In genomic region chr1:11838349-11839272, GRCh38 we compare ENCODE assay signal across 8 cellular contexts. TPM values are rescaled to one million over a fixed set of nuclear protein-coding genes. Genes with fewer than 3 reads are reported as not detected.
DNase-seq lines count a peak whose midpoint lies in the region; ATAC-seq, FAIRE-seq and TF ChIP-seq lines count a peak whose summit lies in the region.

No MANE protein-coding gene starts in this region.

- H3K27ac ChIP-seq in mammary epithelial cell (ENCODE audit: insufficient read depth, low read depth, low read length) (no peak overlapping the region), keratinocyte (ENCODE audit: control insufficient read depth, insufficient read depth, low read length) (no peak overlapping the region)

- peak; percentile 26 for DNase-seq in A172 (ENCODE audit: low spot score)
- DNase-seq in GM12892 (ENCODE audit: insufficient read length): peak; percentile 94
- peak; percentile 71 for DNase-seq in NCI-H2171 treated with DMSO at 0.1 percent for 48 hours (lab: John Stamatoyannopoulos, UW)
- peak; percentile 40 for DNase-seq in activated CD4-positive, CD25-positive, alpha-beta regulatory T cell treated with anti-CD3 and anti-CD28 coated beads, Interleukin-2, amount 50 U/mL, for 16 hours (ENCODE audit: low read depth, low spot score)
- DNase-seq in mammary epithelial cell: peak; percentile 35
- no peak for DNase-seq in keratinocyte (ENCODE audit: low read depth, low spot score)
- peak; percentile 67 to 70 for DNase-seq in stimulated activated CD4-positive, alpha-beta T cell treated with anti-CD3 and anti-CD28 coated beads, Interleukin-1b, Interleukin-23, amount 100 ng/mL, for 4 hours (ENCODE audit: low read depth in 2 of 2)

- in situ Hi-C loops in mammary epithelial cell (cut with MboI; ENCODE audit: low sequenced_read_pairs in 2 of 2): loop anchor here in 1 of 2 donors (10.0 kb wide), 1 partner anchor 126 kb away; no protein-coding TSS in a partner anchor

- no TSS peak for BruUV-seq in mammary epithelial cell (replicated peaks; lab: Mats Ljungman, UMichigan)

- H3K9ac ChIP-seq in mammary epithelial cell (ENCODE audit: insufficient read depth, low read length) (no peak overlapping the region), keratinocyte (ENCODE audit: control insufficient read depth, extremely low read depth, insufficient read depth, low read length) (no peak overlapping the region)

- H3K36me3 ChIP-seq in mammary epithelial cell (ENCODE audit: insufficient read depth, low read length) (peaks cover 29% of the 10 kb centered on the region), keratinocyte (ENCODE audit: control insufficient read depth in 2 of 2, extremely low read depth in 1 of 2, insufficient read depth in 2 of 2, low read length in 2 of 2) (peaks cover 62 to 67% of the 10 kb centered on the region in 2 experiments)

- H4K20me1 ChIP-seq in mammary epithelial cell (ENCODE audit: insufficient read depth, low read length): no peaks in the 10 kb centered on the region
- peaks cover 3% of the 10 kb centered on the region for H4K20me1 ChIP-seq in keratinocyte (ENCODE audit: control insufficient read depth, extremely low read depth, insufficient read depth, low read length)

- H3K4me2 ChIP-seq in mammary epithelial cell (ENCODE audit: insufficient read depth, low read depth, low read length) (no peak overlapping the region), keratinocyte (ENCODE audit: control insufficient read depth, extremely low read depth, insufficient read depth, low read depth, low read length) (no peak overlapping the region)

- no peaks in the 10 kb centered on the region for H3K79me2 ChIP-seq in mammary epithelial cell (ENCODE audit: insufficient read depth, low read length)
- no peaks in the 10 kb centered on the region for H3K79me2 ChIP-seq in keratinocyte (ENCODE audit: control insufficient read depth, insufficient read depth, low read length)

- CTCF ChIA-PET in mammary epithelial cell (lab: Charles Lee; ENCODE audit: low non-redundant PET): interaction anchor here (0.6 to 0.8 kb wide), 5 partner anchors 17 to 192 kb away, joined by 3 to 13 read pairs (median 11); no protein-coding TSS in a partner anchor

- no peak overlapping the region for H2AFZ ChIP-seq in mammary epithelial cell (ENCODE audit: low read depth, low read length)
- H2AFZ ChIP-seq in keratinocyte (ENCODE audit: control insufficient read depth, low read length): no peak overlapping the region

- intact Hi-C loops in mammary epithelial cell (cut with micrococcal nuclease): loop anchor here (1.0 to 10.0 kb wide), 5 partner anchors 56 to 366 kb away; no protein-coding TSS in a partner anchor

- TF ChIP-seq CTCF in mammary epithelial cell (conservative IDR thresholded peaks at IDR 0.05 in 1 of 2, IDR thresholded peaks at IDR 0.05 in 1 of 2; ENCODE audit: extremely low read depth in 1 of 2, insufficient read depth in 1 of 2, low read depth in 1 of 2, low read length in 2 of 2) (peak; percentile 98 to 100), keratinocyte (optimal IDR thresholded peaks at IDR 0.05 in 1 of 3, IDR thresholded peaks at IDR 0.05 in 1 of 3, conservative IDR thresholded peaks at IDR 0.05 in 1 of 3; ENCODE audit: extremely low read depth in 1 of 3, insufficient read depth in 2 of 3, low read length in 3 of 3) (peak; percentile 99 to 100 (median 100))

- no peaks in the 10 kb centered on the region for H3K27me3 ChIP-seq in mammary epithelial cell (ENCODE audit: insufficient read depth, low read length)
- no peaks in the 10 kb centered on the region for H3K27me3 ChIP-seq in keratinocyte (ENCODE audit: control insufficient read depth, extremely low read depth, insufficient read depth, low read length)

- no peaks in the 10 kb centered on the region for H3K9me1 ChIP-seq in keratinocyte (ENCODE audit: control insufficient read depth, extremely low read depth, insufficient read depth, low read length)

- no peaks in the 10 kb centered on the region for H3K9me3 ChIP-seq in mammary epithelial cell (replicated peaks; ENCODE audit: insufficient read depth, low read length)
- no peaks in the 10 kb centered on the region for H3K9me3 ChIP-seq in keratinocyte (ENCODE audit: control insufficient read depth, low read depth, low read length)

- peak; percentile 85 for FAIRE-seq in GM12892 (lab: Jason Lieb, UNC)
- FAIRE-seq in keratinocyte (lab: Jason Lieb, UNC): peak; percentile 81

- 67% methylated on average over 29 of the region's 40 CpGs for WGBS in mammary epithelial cell (ENCODE audit: low coverage, missing lambda C conversion rate)

- no peak for TF ChIP-seq POLR2A in GM12892 (IDR thresholded peaks at IDR 0.05; ENCODE audit: low read depth, low read length)

- no peak for ATAC-seq in HG02884 (IDR thresholded peaks at IDR 0.05; ENCODE audit: unreplicated experiment)

- no peak overlapping the region for H3K4me3 ChIP-seq in mammary epithelial cell (replicated peaks in 1 of 3; ENCODE audit: insufficient read depth in 1 of 3, low read depth in 2 of 3, low read length in 3 of 3)
- no peak overlapping the region for H3K4me3 ChIP-seq in keratinocyte (ENCODE audit: control insufficient read depth in 2 of 3, extremely low read depth in 1 of 3, insufficient read depth in 2 of 3, low read depth in 1 of 3, low read length in 3 of 3)

- dilution Hi-C loops in mammary epithelial cell (cut with HindIII; ENCODE audit: low sequenced_read_pairs): no loop called here
- dilution Hi-C loops in keratinocyte (cut with MboI; ENCODE audit: extremely low pct_ligation_motif_present, low sequenced_read_pairs): no loop called here

- H3K4me1 ChIP-seq in mammary epithelial cell (ENCODE audit: insufficient read depth, low read length): no peaks in the 10 kb centered on the region
- no peaks in the 10 kb centered on the region for H3K4me1 ChIP-seq in keratinocyte (ENCODE audit: control insufficient read depth, extremely low read depth, insufficient read depth, low read length)

RNA-seq across cellular contexts. Expression of gene NPPA, which starts 9.0 kb away (rescaled TPM):
- not detected in 2 replicates for total RNA-seq in A172 (2014; rRNA removed; shearing (Covaris generic))
- 0.83 TPM for polyA plus RNA-seq in GM12892 (2012; ENCODE audit: missing spikeins)
- total RNA-seq in mammary epithelial cell: not detected
- polyA plus RNA-seq in mammary epithelial cell: not detected
- not detected for polyA minus RNA-seq in mammary epithelial cell
- polyA plus RNA-seq in keratinocyte: not detected in 3 replicates
- not detected for polyA plus RNA-seq in keratinocyte (2011; ENCODE audit: low read depth)
- not detected in 2 replicates for polyA plus RNA-seq in keratinocyte (2011; cell fraction: cytosol; rRNA removed)
- not detected in 2 replicates for polyA plus RNA-seq in keratinocyte (2011; cell fraction: nucleus; rRNA removed)
- 0.47 TPM in 1 of 2 replicates, not detected in the other for polyA plus RNA-seq in keratinocyte (2012; ENCODE audit: low replicate concordance)
- polyA minus RNA-seq in keratinocyte: not detected in 3 replicates
- not detected for polyA minus RNA-seq in keratinocyte (2011; cell fraction: cytosol; rRNA and poly(A)+ RNA removed)
- polyA minus RNA-seq in keratinocyte (2011; cell fraction: nucleus; rRNA and poly(A)+ RNA removed): not detected in 2 replicates

RNA-seq across cellular contexts. Expression of gene NPPB, which starts 20.1 kb away (rescaled TPM):
- 6.5 and 12.8 TPM in 2 replicates for total RNA-seq in A172 (2014; rRNA removed; shearing (Covaris generic))
- not detected for polyA plus RNA-seq in GM12892 (2012; ENCODE audit: missing spikeins)
- under 1 TPM in 1 of 2 donors, not detected in 1; 0.17 TPM for total RNA-seq in mammary epithelial cell
- polyA plus RNA-seq in mammary epithelial cell (not detected), keratinocyte (not detected in 3 replicates)
- polyA minus RNA-seq in mammary epithelial cell (not detected), keratinocyte (not detected in 3 replicates)
- polyA plus RNA-seq in keratinocyte (2011; ENCODE audit: low read depth): not detected
- polyA plus RNA-seq in keratinocyte (2011; cell fraction: cytosol; rRNA removed): not detected in 2 replicates
- polyA plus RNA-seq in keratinocyte (2011; cell fraction: nucleus; rRNA removed): not detected in 2 replicates
- not detected in 2 replicates for polyA plus RNA-seq in keratinocyte (2012; ENCODE audit: low replicate concordance)
- polyA minus RNA-seq in keratinocyte (2011; cell fraction: cytosol; rRNA and poly(A)+ RNA removed): not detected
- polyA minus RNA-seq in keratinocyte (2011; cell fraction: nucleus; rRNA and poly(A)+ RNA removed): not detected in 2 replicates

RNA-seq across cellular contexts. Expression of gene CLCN6, which starts 32.6 kb away (rescaled TPM):
- 1.3 and 4.1 TPM in 2 replicates for total RNA-seq in A172 (2014; rRNA removed; shearing (Covaris generic))
- 14.2 TPM for polyA plus RNA-seq in GM12892 (2012; ENCODE audit: missing spikeins)
- 10 to 100 TPM in 1 of 2 donors, 1 to 10 TPM in 1; 7.0 to 17.0 TPM for total RNA-seq in mammary epithelial cell
- polyA plus RNA-seq in mammary epithelial cell (7.6 TPM), keratinocyte (5.2 to 9.8 TPM (median 7.4 TPM) in 3 replicates)
- polyA minus RNA-seq in mammary epithelial cell (12.9 TPM), keratinocyte (5.0 to 12.1 TPM (median 7.7 TPM) in 3 replicates)
- polyA plus RNA-seq in keratinocyte (2011; ENCODE audit: low read depth): 2.0 TPM
- polyA plus RNA-seq in keratinocyte (2011; cell fraction: cytosol; rRNA removed): 2.7 and 2.9 TPM in 2 replicates
- polyA plus RNA-seq in keratinocyte (2011; cell fraction: nucleus; rRNA removed): 36.0 and 38.6 TPM in 2 replicates
- polyA plus RNA-seq in keratinocyte (2012; ENCODE audit: low replicate concordance): 4.5 and 8.1 TPM in 2 replicates
- polyA minus RNA-seq in keratinocyte (2011; cell fraction: cytosol; rRNA and poly(A)+ RNA removed): 3.1 TPM
- 11.4 and 19.6 TPM in 2 replicates for polyA minus RNA-seq in keratinocyte (2011; cell fraction: nucleus; rRNA and poly(A)+ RNA removed)

RNA-seq across cellular contexts. Expression of gene MTHFR, which starts 32.8 kb away (rescaled TPM):
- total RNA-seq in A172 (2014; rRNA removed; shearing (Covaris generic)): 3.5 and 4.6 TPM in 2 replicates
- 7.4 TPM for polyA plus RNA-seq in GM12892 (2012; ENCODE audit: missing spikeins)
- total RNA-seq in mammary epithelial cell: 10 to 100 TPM; 19.1 to 19.2 TPM
- 8.2 TPM for polyA plus RNA-seq in mammary epithelial cell
- 17.0 TPM for polyA minus RNA-seq in mammary epithelial cell
- 5.1 to 8.3 TPM (median 5.2 TPM) in 3 replicates for polyA plus RNA-seq in keratinocyte
- 3.8 TPM for polyA plus RNA-seq in keratinocyte (2011; ENCODE audit: low read depth)
- 2.1 and 3.4 TPM in 2 replicates for polyA plus RNA-seq in keratinocyte (2011; cell fraction: cytosol; rRNA removed)
- polyA plus RNA-seq in keratinocyte (2011; cell fraction: nucleus; rRNA removed): 11.3 and 14.8 TPM in 2 replicates
- 4.2 and 6.4 TPM in 2 replicates for polyA plus RNA-seq in keratinocyte (2012; ENCODE audit: low replicate concordance)
- 12.4 to 12.7 TPM (median 12.6 TPM) in 3 replicates for polyA minus RNA-seq in keratinocyte
- polyA minus RNA-seq in keratinocyte (2011; cell fraction: cytosol; rRNA and poly(A)+ RNA removed): 6.5 TPM
- 17.3 TPM in 2 replicates for polyA minus RNA-seq in keratinocyte (2011; cell fraction: nucleus; rRNA and poly(A)+ RNA removed)
